ENCODE assay signal across 25 cellular contexts in genomic region chr2:58805126-58805525, GRCh38.
"Had no signal": no experiment of that assay in that cellular context is flagged by ENCODE, and none has a peak within 500 bp of the region (broad histone marks: within the 10 kb centered on the region; RNA-seq: fewer than 3 reads in every experiment).

No MANE protein-coding gene starts in this region.

- H3K27ac ChIP-seq: neural progenitor cell, ovary, parathyroid adenoma, psoas muscle, right lobe of liver, sigmoid colon, stomach, thoracic aorta, thyroid gland, tibial nerve, upper lobe of left lung, vagina had no signal

- H3K4me2 ChIP-seq: neural progenitor cell had no signal

- H3K4me1 ChIP-seq: neural progenitor cell, parathyroid adenoma, psoas muscle, right lobe of liver, sigmoid colon, stomach, thyroid gland, tibial nerve, upper lobe of left lung, vagina had no signal

- H3K9me3 ChIP-seq: ovary, psoas muscle, right lobe of liver, sigmoid colon, stomach, thoracic aorta, thyroid gland, tibial nerve, upper lobe of left lung, vagina had no signal

- H3K36me3 ChIP-seq: neural progenitor cell, ovary, right lobe of liver, sigmoid colon, stomach, thoracic aorta, thyroid gland, tibial nerve, upper lobe of left lung, vagina had no signal

- ATAC-seq: psoas muscle; right cardiac atrium; right lobe of liver; stimulated activated effector memory CD8-positive, alpha-beta T cell treated with anti-CD3 and anti-CD28 coated beads, Interleukin-12 subunit alpha, Interleukin-12 subunit beta, amount 100 ng/mL, for 72 hours; stimulated activated naive B cell treated with anti-CD40 and anti-IgM and Interleukin-4, amounts not matched to agents 10 μg/mL and 1 μg/mL and 100 μg/mL, for 72 hours had no signal

- H3K4me3 ChIP-seq: neural progenitor cell, ovary, psoas muscle, right lobe of liver, sigmoid colon, stomach, thoracic aorta, thyroid gland, tibial nerve, upper lobe of left lung, vagina had no signal

- H2AFZ ChIP-seq: neural progenitor cell, parathyroid adenoma had no signal

- FAIRE-seq: small intestine, urothelium cell line had no signal

- DNase-seq: occipital lobe; ovary; posterior cingulate gyrus; psoas muscle; right cardiac atrium; right lobe of liver; sigmoid colon; small intestine; stimulated activated CD4-positive, alpha-beta T cell treated with anti-CD3 and anti-CD28 coated beads, Interleukin-15, amount 100 ng/mL, for 24 hours; stimulated activated CD4-positive, alpha-beta T cell treated with anti-CD3 and anti-CD28 coated beads, Interleukin-2, amount 100 ng/mL, for 24 hours; stimulated activated CD4-positive, alpha-beta T cell treated with anti-CD3 and anti-CD28 coated beads, Interleukin-2, amount 100 ng/mL, for 48 hours; stimulated activated CD4-positive, alpha-beta T cell treated with anti-CD3 and anti-CD28 coated beads, Interleukin-4, amount 100 ng/mL, for 24 hours; stimulated activated naive B cell treated with anti-CD40 and anti-IgM and Interleukin-4, amounts not matched to agents 10 μg/mL and 1 μg/mL and 100 μg/mL, for 72 hours; stimulated activated naive CD4-positive, alpha-beta T cell treated with Interleukin-2 at 50 U/mL for 16 hours; stomach; thyroid gland; trophoblast cell; upper lobe of left lung had no signal

- H3K27me3 ChIP-seq: neural progenitor cell, ovary, right lobe of liver, sigmoid colon, stomach, thyroid gland, tibial nerve, upper lobe of left lung, vagina had no signal

- H3K9ac ChIP-seq: neural progenitor cell, parathyroid adenoma had no signal

- H3K79me2 ChIP-seq: parathyroid adenoma had no signal
